In the genomic region with DNA sequence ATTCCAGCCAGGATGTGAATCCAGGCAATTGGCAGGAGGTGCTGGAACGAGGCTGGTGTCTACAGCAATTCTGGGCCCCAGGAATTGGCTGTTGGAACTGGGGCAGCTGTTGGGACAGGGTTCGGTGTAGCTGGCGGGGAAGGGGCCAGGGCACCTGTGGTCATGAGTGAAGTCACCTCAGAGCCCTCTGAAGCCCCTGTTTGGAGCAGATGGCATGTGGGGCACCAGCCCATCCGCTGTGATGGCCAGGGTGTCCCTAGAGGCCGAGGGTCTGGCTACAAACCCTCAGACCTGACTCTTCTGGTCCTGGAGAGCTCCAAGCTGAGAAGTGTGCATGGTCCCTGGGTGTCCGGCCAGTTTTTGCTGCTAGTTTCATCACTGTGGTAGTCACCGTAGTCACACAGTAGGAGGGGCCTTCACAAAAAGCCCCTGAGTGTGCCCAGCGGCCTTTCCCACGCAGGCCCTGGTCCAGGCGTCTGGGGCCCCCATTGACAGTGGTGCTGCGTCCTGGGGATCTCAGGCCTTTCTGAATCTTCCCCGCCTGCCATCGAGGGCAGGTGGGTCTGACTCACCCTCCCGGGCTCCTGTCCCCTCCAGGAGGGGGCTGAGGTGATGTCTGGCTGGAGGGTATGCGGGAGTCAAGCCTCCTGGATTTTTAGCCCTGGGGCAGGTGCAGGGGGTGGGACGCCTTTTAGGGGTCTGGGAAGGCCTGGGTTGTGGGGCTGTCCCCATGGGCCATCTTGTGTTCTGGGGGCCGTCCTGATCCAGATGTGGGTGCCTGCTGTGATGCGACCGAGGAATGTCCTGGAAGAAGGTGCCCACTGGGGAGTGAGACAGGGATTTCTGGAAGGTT, we compare ENCODE assay signal across 20 cellular contexts.
DNase-seq lines count a peak whose midpoint lies in the region; ATAC-seq and TF ChIP-seq lines count a peak whose summit lies in the region.
"Had no signal": no experiment of that assay in that cellular context is flagged by ENCODE, and none has a peak within 500 bp of the region (broad histone marks: within the 10 kb centered on the region; RNA-seq: fewer than 3 reads in every experiment).

No MANE protein-coding gene starts in this region.

- H3K9me3 ChIP-seq in lower lobe of right lung: no peaks in the 10 kb centered on the region
- H3K9me3 ChIP-seq in transverse colon: no peaks in the 10 kb centered on the region

- no peaks in the 10 kb centered on the region for H3K4me1 ChIP-seq in lower lobe of right lung
- H3K4me1 ChIP-seq in transverse colon: no peaks in the 10 kb centered on the region

- no peaks in the 10 kb centered on the region for H3K36me3 ChIP-seq in lower lobe of right lung
- H3K36me3 ChIP-seq in transverse colon: no peaks in the 10 kb centered on the region
- H3K36me3 ChIP-seq: brain microvascular endothelial cell had no signal

- TF ChIP-seq POLR2A in transverse colon (IDR thresholded peaks at IDR 0.05): no peak

- H3K9me3 Mint-ChIP-seq in activated T-cell treated with anti-CD3 and anti-CD28 coated beads, Interleukin-2, amount 50 U/mL, for 24 hours: no peaks in the 10 kb centered on the region
- H3K9me3 Mint-ChIP-seq in activated T-cell treated with anti-CD3 and anti-CD28 coated beads, Interleukin-2, amount 50 U/mL, for 72 hours: no peaks in the 10 kb centered on the region
- H3K9me3 Mint-ChIP-seq in activated T-cell treated with anti-CD3 and anti-CD28 coated beads, Interleukin-2, amount 50 U/mL, for 4 hours: no peaks in the 10 kb centered on the region
- H3K9me3 Mint-ChIP-seq: CD4-positive, alpha-beta T cell; T-cell had no signal

- intact Hi-C loops in lower lobe of right lung (cut with DNase I) (no loop called here), transverse colon (cut with DNase I; ENCODE audit: low total_unique reads) (no loop called here)

- H3K36me3 Mint-ChIP-seq in activated T-cell treated with anti-CD3 and anti-CD28 coated beads, Interleukin-2, amount 50 U/mL, for 24 hours (ENCODE audit: low read depth): no peaks in the 10 kb centered on the region
- H3K36me3 Mint-ChIP-seq in activated T-cell treated with anti-CD3 and anti-CD28 coated beads, Interleukin-2, amount 50 U/mL, for 72 hours (ENCODE audit: insufficient read depth in 2 of 2): no peaks in the 10 kb centered on the region
- H3K36me3 Mint-ChIP-seq in activated T-cell treated with anti-CD3 and anti-CD28 coated beads, Interleukin-2, amount 50 U/mL, for 4 hours (ENCODE audit: insufficient read depth): no peaks in the 10 kb centered on the region
- H3K36me3 Mint-ChIP-seq: activated naive CD8-positive, alpha-beta T cell; T-cell had no signal

- in situ Hi-C loops in transverse colon (cut with MboI; ENCODE audit: low pct_ligation_motif_present in 1 of 4, low pct_unique_long_range_greater_than_20kb in 1 of 4, low sequenced_read_pairs in 3 of 4): no loop called here

- H3K4me3 ChIP-seq in lower lobe of right lung (no peak overlapping the region), transverse colon (no peak overlapping the region)

- no peak overlapping the region for H3K4me3 Mint-ChIP-seq in activated T-cell treated with anti-CD3 and anti-CD28 coated beads, Interleukin-2, amount 50 U/mL, for 24 hours
- H3K4me3 Mint-ChIP-seq in activated T-cell treated with anti-CD3 and anti-CD28 coated beads, Interleukin-2, amount 50 U/mL, for 72 hours: no peak overlapping the region
- H3K4me3 Mint-ChIP-seq in activated T-cell treated with anti-CD3 and anti-CD28 coated beads, Interleukin-2, amount 50 U/mL, for 4 hours: no peak overlapping the region
- H3K4me3 Mint-ChIP-seq: activated naive CD8-positive, alpha-beta T cell; CD4-positive, alpha-beta T cell; nephron; T-cell had no signal

- peaks cover 39% of the 10 kb centered on the region for H3K27me3 Mint-ChIP-seq in activated T-cell treated with anti-CD3 and anti-CD28 coated beads, Interleukin-2, amount 50 U/mL, for 24 hours
- H3K27me3 Mint-ChIP-seq in activated T-cell treated with anti-CD3 and anti-CD28 coated beads, Interleukin-2, amount 50 U/mL, for 72 hours (ENCODE audit: low read depth): peaks cover 26% of the 10 kb centered on the region
- H3K27me3 Mint-ChIP-seq in activated T-cell treated with anti-CD3 and anti-CD28 coated beads, Interleukin-2, amount 50 U/mL, for 4 hours (ENCODE audit: low read depth): peaks cover 26% of the 10 kb centered on the region
- H3K27me3 Mint-ChIP-seq: activated naive CD8-positive, alpha-beta T cell had no signal

- no peak for TF ChIP-seq EP300 in transverse colon (IDR thresholded peaks at IDR 0.05; ENCODE audit: low read depth)

- 83% methylated on average over 14 of the region's 19 CpGs; no CpG with 5 or more reads in 1 of the 2 donors for WGBS in transverse colon (ENCODE audit: low coverage in 1 of 2), 2 donors

- no peak for TF ChIP-seq CTCF in lower lobe of right lung (IDR thresholded peaks at IDR 0.05)
- no peak for TF ChIP-seq CTCF in transverse colon (IDR thresholded peaks at IDR 0.05)

- H3K27me3 ChIP-seq in lower lobe of right lung (ENCODE audit: low read depth) (peaks cover 1% of the 10 kb centered on the region), transverse colon (no peaks in the 10 kb centered on the region)
- H3K27me3 ChIP-seq: brain microvascular endothelial cell had no signal

- H3K27ac Mint-ChIP-seq in activated T-cell treated with anti-CD3 and anti-CD28 coated beads, Interleukin-2, amount 50 U/mL, for 24 hours: no peak overlapping the region
- H3K27ac Mint-ChIP-seq in activated T-cell treated with anti-CD3 and anti-CD28 coated beads, Interleukin-2, amount 50 U/mL, for 72 hours: no peak overlapping the region
- H3K27ac Mint-ChIP-seq: activated naive CD8-positive, alpha-beta T cell; CD4-positive, alpha-beta T cell; nephron; T-cell had no signal

- ATAC-seq in activated T-cell treated with anti-CD3 and anti-CD28 coated beads, Interleukin-2, amount 50 U/mL, for 72 hours (replicated peaks in 1 of 2): no peak
- no peak for ATAC-seq in activated T-cell treated with anti-CD3 and anti-CD28 coated beads, Interleukin-2, amount 50 U/mL, for 4 hours
- ATAC-seq in lower lobe of right lung (no peak), HG03342 (IDR thresholded peaks at IDR 0.05; ENCODE audit: unreplicated experiment) (no peak), GM18868 (IDR thresholded peaks at IDR 0.05; ENCODE audit: unreplicated experiment) (no peak), GM19328 (IDR thresholded peaks at IDR 0.05; ENCODE audit: unreplicated experiment) (no peak)
- ATAC-seq: stimulated activated naive CD8-positive, alpha-beta T cell treated with anti-CD3 and anti-CD28 coated beads, Interleukin-15, Interleukin-2, amounts not matched to agents 100 U/mL and 50 U/mL, for 24 hours; T-cell had no signal

- H3K27ac ChIP-seq in lower lobe of right lung: no peak overlapping the region
- no peak overlapping the region for H3K27ac ChIP-seq in transverse colon
- H3K27ac ChIP-seq: brain microvascular endothelial cell, VCaP had no signal

- H3K4me1 Mint-ChIP-seq in activated T-cell treated with anti-CD3 and anti-CD28 coated beads, Interleukin-2, amount 50 U/mL, for 24 hours (ENCODE audit: low read depth): peaks cover 19% of the 10 kb centered on the region
- peaks cover 11% of the 10 kb centered on the region for H3K4me1 Mint-ChIP-seq in activated T-cell treated with anti-CD3 and anti-CD28 coated beads, Interleukin-2, amount 50 U/mL, for 72 hours (ENCODE audit: low read depth)
- H3K4me1 Mint-ChIP-seq in activated T-cell treated with anti-CD3 and anti-CD28 coated beads, Interleukin-2, amount 50 U/mL, for 4 hours (ENCODE audit: low read depth): peaks cover 2% of the 10 kb centered on the region
- H3K4me1 Mint-ChIP-seq: nephron had no signal

- peak; percentile 19 for DNase-seq in activated T-cell treated with anti-CD3 and anti-CD28 coated beads, Interleukin-2, amount 50 U/mL, for 24 hours
- DNase-seq in activated T-cell treated with anti-CD3 and anti-CD28 coated beads, Interleukin-2, amount 50 U/mL, for 72 hours: no peak
- peak; percentile 1 for DNase-seq in activated T-cell treated with anti-CD3 and anti-CD28 coated beads, Interleukin-2, amount 50 U/mL, for 4 hours
- DNase-seq in lower lobe of right lung (peak; percentile 21), transverse colon (peak; percentile 3)
- DNase-seq: brain microvascular endothelial cell; dermis blood vessel endothelial cell; DMS79 treated with DMSO at 0.1 percent for 48 hours; mammary epithelial cell; NCI-H187; stimulated activated CD4-positive, alpha-beta T cell treated with anti-CD3 and anti-CD28 coated beads, Interleukin-15, amount 100 ng/mL, for 24 hours; stimulated activated naive CD8-positive, alpha-beta T cell treated with anti-CD3 and anti-CD28 coated beads, Interleukin-15, Interleukin-2, amounts not matched to agents 100 U/mL and 50 U/mL, for 24 hours had no signal

Comparison
In these comparisons a context has a peak if more than half of its experiments do, and no peak if none do; other contexts are left out.
1. DNase-seq: peak in activated T-cell treated with anti-CD3 and anti-CD28 coated beads, Interleukin-2, amount 50 U/mL, for 24 hours (single experiment), activated T-cell treated with anti-CD3 and anti-CD28 coated beads, Interleukin-2, amount 50 U/mL, for 4 hours (single experiment), lower lobe of right lung (single experiment) and transverse colon (single experiment); none in activated T-cell treated with anti-CD3 and anti-CD28 coated beads, Interleukin-2, amount 50 U/mL, for 72 hours (0 of 2).